In genomic region chr17:60641810-60642220, GRCh38 we compare ENCODE assay signal across 8 cellular contexts. TPM values are rescaled to one million over a fixed set of nuclear protein-coding genes. Genes with fewer than 3 reads are reported as not detected.
A peak's percentile ranks its signal among the peaks of the same experiment; 100 is the strongest.
DNase-seq lines count a peak whose midpoint lies in the region; TF ChIP-seq lines count a peak whose summit lies in the region.

No MANE protein-coding gene starts in this region.

- H3K9me3 ChIP-seq in SJCRH30 (replicated peaks) (no peaks in the 10 kb centered on the region), ascending aorta (no peaks in the 10 kb centered on the region)

- no peaks in the 10 kb centered on the region for H3K36me3 ChIP-seq in SJCRH30
- peaks cover 0 to 2% of the 10 kb centered on the region in 2 donors for H3K36me3 ChIP-seq in ascending aorta

- peak; percentile 8 for DNase-seq in activated CD8-positive, alpha-beta memory T cell treated with anti-CD3 and anti-CD28 coated beads, Interleukin-2, amount 50 U/mL, for 1 hour (ENCODE audit: extremely low read depth)
- DNase-seq in activated CD8-positive, alpha-beta memory T cell treated with anti-CD3 and anti-CD28 coated beads, Interleukin-2, amount 50 U/mL, for 48 hours: no peak
- DNase-seq in MV-4-11 (lab: John Stamatoyannopoulos, UW): peak; percentile 76
- peak; percentile 77 to 85 for DNase-seq in SJCRH30
- DNase-seq in ascending aorta (ENCODE audit: low spot score in 2 of 2): peak in 1 of 2 donors; percentile 74
- DNase-seq in hippocampal formation (lab: John Stamatoyannopoulos, UW): peak; percentile 61 to 67
- peak; percentile 40 for DNase-seq in skeletal muscle cell (ENCODE audit: low read depth)
- DNase-seq in OCI-M2 (lab: John Stamatoyannopoulos, UW; ENCODE audit: unreplicated experiment): no peak

- no peaks in the 10 kb centered on the region for H3K4me1 ChIP-seq in SJCRH30
- H3K4me1 ChIP-seq in ascending aorta: no peaks in the 10 kb centered on the region

- no peaks in the 10 kb centered on the region for H3K27me3 ChIP-seq in SJCRH30
- H3K27me3 ChIP-seq in ascending aorta: no peaks in the 10 kb centered on the region

- no peak overlapping the region for H3K4me3 ChIP-seq in SJCRH30
- H3K4me3 ChIP-seq in ascending aorta: no peak overlapping the region
- no peak overlapping the region for H3K4me3 ChIP-seq in skeletal muscle cell (ENCODE audit: low read depth, low read length)

- no peak overlapping the region for H3K27ac ChIP-seq in SJCRH30
- H3K27ac ChIP-seq in ascending aorta: no peak overlapping the region

- intact Hi-C loops in ascending aorta (cut with DNase I): no loop called here

- TF ChIP-seq CTCF in ascending aorta (IDR thresholded peaks at IDR 0.05): peak in 2 of 3 experiments; percentile 26 to 52

RNA-seq across cellular contexts. Expression of gene BCAS3, which starts 35.8 kb away (rescaled TPM):
- 9.6 and 11.6 TPM in 2 replicates for total RNA-seq in SJCRH30 (2014; rRNA removed; shearing (Covaris generic))
- 75.9 TPM for total RNA-seq in ascending aorta

RNA-seq across cellular contexts. Expression of gene PPM1D, which starts 41.8 kb away (rescaled TPM):
- 10.8 TPM in 2 replicates for total RNA-seq in SJCRH30 (2014; rRNA removed; shearing (Covaris generic))
- 6.0 TPM for total RNA-seq in ascending aorta

Comparison
In these comparisons a context has a peak if more than half of its experiments do, and no peak if none do; other contexts are left out.
1. DNase-seq: peak in activated CD8-positive, alpha-beta memory T cell treated with anti-CD3 and anti-CD28 coated beads, Interleukin-2, amount 50 U/mL, for 1 hour (single experiment), MV-4-11 (single experiment), SJCRH30 (2 of 2), hippocampal formation (2 of 2) and skeletal muscle cell (single experiment); none in activated CD8-positive, alpha-beta memory T cell treated with anti-CD3 and anti-CD28 coated beads, Interleukin-2, amount 50 U/mL, for 48 hours (single experiment) and OCI-M2 (single experiment).